ENCODE assay signal across 14 cellular contexts in the genomic region with DNA sequence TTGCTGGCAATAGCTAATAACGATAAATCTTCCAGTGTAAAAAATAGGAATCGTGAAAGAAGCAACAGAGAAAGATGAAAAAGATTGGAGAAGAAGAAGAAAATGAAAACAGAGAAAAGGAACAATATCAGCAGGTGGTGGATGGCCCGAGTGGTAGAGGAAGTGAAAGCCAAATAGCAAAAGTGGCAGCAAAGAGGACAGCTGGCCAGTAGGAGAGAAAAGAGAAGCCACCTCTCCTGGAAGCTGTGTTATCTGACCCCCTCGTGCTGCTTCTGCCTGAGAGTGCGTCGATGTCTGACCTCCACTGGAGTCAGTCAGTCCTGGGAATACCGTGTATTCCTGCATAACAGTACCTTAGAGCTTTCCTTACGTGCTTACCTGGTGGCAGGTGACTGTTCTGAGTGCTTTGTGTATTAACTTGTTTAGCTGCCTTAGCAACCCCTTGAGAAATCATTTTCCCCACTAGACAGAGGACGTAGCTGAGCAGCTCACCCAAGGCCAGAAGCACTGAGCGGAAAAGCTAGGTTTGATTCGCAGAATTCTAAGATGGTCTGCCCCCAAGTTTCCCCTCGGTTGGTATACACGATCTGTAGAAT.
DNase-seq lines count a peak whose midpoint lies in the region; ATAC-seq and TF ChIP-seq lines count a peak whose summit lies in the region.
"Had no signal": no experiment of that assay in that cellular context is flagged by ENCODE, and none has a peak within 500 bp of the region (broad histone marks: within the 10 kb centered on the region; RNA-seq: fewer than 3 reads in every experiment).

No MANE protein-coding gene starts in this region.

- peak overlapping the region in 4 of 7 donors; percentile 5 to 83 (median 54) for H3K27ac Mint-ChIP-seq in CD14-positive monocyte
- no peak overlapping the region for H3K27ac Mint-ChIP-seq in stimulated activated effector memory CD8-positive, alpha-beta T cell treated with anti-CD3 and anti-CD28 coated beads, Interleukin-12 subunit alpha, Interleukin-12 subunit beta, amount 100 ng/mL, for 72 hours
- no peak overlapping the region for H3K27ac Mint-ChIP-seq in activated CD8-positive, alpha-beta T cell treated with anti-CD3 and anti-CD28 coated beads for 36 hours
- no peak overlapping the region for H3K27ac Mint-ChIP-seq in activated CD4-positive, alpha-beta T cell treated with anti-CD3 and anti-CD28 coated beads for 36 hours
- H3K27ac Mint-ChIP-seq: activated naive CD4-positive, alpha-beta T cell treated with anti-CD3 and anti-CD28 coated beads for 36 hours; naive thymus-derived CD4-positive, alpha-beta T cell had no signal

- CTCF ChIA-PET in activated CD8-positive, alpha-beta T cell treated with anti-CD3 and anti-CD28 coated beads for 36 hours (lab: Charles Lee) = interaction anchor here (0.8 to 1.4 kb wide), 5 partner anchors 16 to 126 kb away, joined by 3 to 7 read pairs (median 3); no protein-coding TSS in a partner anchor
- CTCF ChIA-PET in activated CD4-positive, alpha-beta T cell treated with anti-CD3 and anti-CD28 coated beads for 36 hours (lab: Charles Lee) = interaction anchor here (1.4 to 1.7 kb wide), 2 partner anchors 14 to 25 kb away, joined by 3 to 5 read pairs; no protein-coding TSS in a partner anchor

- H3K9me3 Mint-ChIP-seq in CD14-positive monocyte = peaks cover 0 to 2% (median 0%) of the 10 kb centered on the region in 7 donors
- no peaks in the 10 kb centered on the region for H3K9me3 Mint-ChIP-seq in stimulated activated effector memory CD8-positive, alpha-beta T cell treated with anti-CD3 and anti-CD28 coated beads, Interleukin-12 subunit alpha, Interleukin-12 subunit beta, amount 100 ng/mL, for 72 hours
- H3K9me3 Mint-ChIP-seq in activated CD8-positive, alpha-beta T cell treated with anti-CD3 and anti-CD28 coated beads for 36 hours = no peaks in the 10 kb centered on the region
- no peaks in the 10 kb centered on the region for H3K9me3 Mint-ChIP-seq in activated CD4-positive, alpha-beta T cell treated with anti-CD3 and anti-CD28 coated beads for 36 hours (ENCODE audit: low read depth)
- H3K9me3 Mint-ChIP-seq: activated naive CD4-positive, alpha-beta T cell treated with anti-CD3 and anti-CD28 coated beads for 36 hours had no signal

- no peak overlapping the region for H3K4me3 ChIP-seq in dorsolateral prefrontal cortex
- H3K4me3 ChIP-seq: BLaER1, heart left ventricle, testis had no signal

- peak overlapping the region in 55 of 59 donors; percentile 39 to 98 (median 88) for H3K27ac ChIP-seq in dorsolateral prefrontal cortex
- H3K27ac ChIP-seq: BLaER1, testis had no signal

- H3K36me3 Mint-ChIP-seq in CD14-positive monocyte = peaks cover 7 to 8% of the 10 kb centered on the region in 2 donors
- H3K36me3 Mint-ChIP-seq in stimulated activated effector memory CD8-positive, alpha-beta T cell treated with anti-CD3 and anti-CD28 coated beads, Interleukin-12 subunit alpha, Interleukin-12 subunit beta, amount 100 ng/mL, for 72 hours = no peaks in the 10 kb centered on the region
- H3K36me3 Mint-ChIP-seq in activated CD8-positive, alpha-beta T cell treated with anti-CD3 and anti-CD28 coated beads for 36 hours (ENCODE audit: low read depth) = no peaks in the 10 kb centered on the region
- H3K36me3 Mint-ChIP-seq in activated CD4-positive, alpha-beta T cell treated with anti-CD3 and anti-CD28 coated beads for 36 hours (ENCODE audit: low read depth) = no peaks in the 10 kb centered on the region

- POLR2A ChIA-PET in activated CD8-positive, alpha-beta T cell treated with anti-CD3 and anti-CD28 coated beads for 36 hours (lab: Charles Lee) = interaction anchor here (1.1 kb wide), 1 partner anchor 88 kb away, joined by 3 read pairs; no protein-coding TSS in a partner anchor
- POLR2A ChIA-PET in activated CD4-positive, alpha-beta T cell treated with anti-CD3 and anti-CD28 coated beads for 36 hours (lab: Charles Lee) = no interaction called here

- no peaks in the 10 kb centered on the region for H3K27me3 ChIP-seq in dorsolateral prefrontal cortex
- H3K27me3 ChIP-seq: BLaER1, heart left ventricle, testis had no signal

- intact Hi-C loops in CD14-positive monocyte (cut with micrococcal nuclease) = loop anchor here in 1 of 2 donors (10.0 kb wide), 1 partner anchor 88 kb away; the partner anchor contains the start of gene CHN2
- intact Hi-C loops in dorsolateral prefrontal cortex (cut with DNase I) = loop anchor here in 1 of 2 donors (5.0 kb wide), 1 partner anchor 34 kb away; no protein-coding TSS in a partner anchor
- intact Hi-C loops in activated CD8-positive, alpha-beta T cell treated with anti-CD3 and anti-CD28 coated beads for 36 hours (cut with micrococcal nuclease) = no loop called here
- intact Hi-C loops in activated CD4-positive, alpha-beta T cell treated with anti-CD3 and anti-CD28 coated beads for 36 hours (cut with DNase I, micrococcal nuclease) = no loop called here

- TF ChIP-seq CTCF in CD14-positive monocyte (IDR thresholded peaks at IDR 0.05) = no peak
- peak in 2 of 56 donors; percentile 5 to 11 for TF ChIP-seq CTCF in dorsolateral prefrontal cortex (IDR thresholded peaks at IDR 0.05 in 54 of 56, conservative IDR thresholded peaks at IDR 0.05 in 2 of 56; ENCODE audit: low read depth in 1 of 56, partially characterized antibody in 56 of 56)
- no peak for TF ChIP-seq CTCF in activated CD8-positive, alpha-beta T cell treated with anti-CD3 and anti-CD28 coated beads for 36 hours (IDR thresholded peaks at IDR 0.05)

- H3K27me3 Mint-ChIP-seq in CD14-positive monocyte (ENCODE audit: low read depth in 3 of 3) = peaks cover 0 to 3% (median 2%) of the 10 kb centered on the region in 3 donors
- peaks cover 3% of the 10 kb centered on the region for H3K27me3 Mint-ChIP-seq in activated CD8-positive, alpha-beta T cell treated with anti-CD3 and anti-CD28 coated beads for 36 hours
- H3K27me3 Mint-ChIP-seq in activated CD4-positive, alpha-beta T cell treated with anti-CD3 and anti-CD28 coated beads for 36 hours = peaks cover 22% of the 10 kb centered on the region

- H3K4me3 Mint-ChIP-seq in CD14-positive monocyte = no peak overlapping the region
- H3K4me3 Mint-ChIP-seq in stimulated activated effector memory CD8-positive, alpha-beta T cell treated with anti-CD3 and anti-CD28 coated beads, Interleukin-12 subunit alpha, Interleukin-12 subunit beta, amount 100 ng/mL, for 72 hours = no peak overlapping the region
- no peak overlapping the region for H3K4me3 Mint-ChIP-seq in activated CD8-positive, alpha-beta T cell treated with anti-CD3 and anti-CD28 coated beads for 36 hours
- H3K4me3 Mint-ChIP-seq in activated CD4-positive, alpha-beta T cell treated with anti-CD3 and anti-CD28 coated beads for 36 hours = no peak overlapping the region
- H3K4me3 Mint-ChIP-seq: activated naive CD4-positive, alpha-beta T cell treated with anti-CD3 and anti-CD28 coated beads for 36 hours; naive thymus-derived CD4-positive, alpha-beta T cell had no signal

- peaks cover 35% of the 10 kb centered on the region for H3K4me1 Mint-ChIP-seq in CD14-positive monocyte
- H3K4me1 Mint-ChIP-seq in stimulated activated effector memory CD8-positive, alpha-beta T cell treated with anti-CD3 and anti-CD28 coated beads, Interleukin-12 subunit alpha, Interleukin-12 subunit beta, amount 100 ng/mL, for 72 hours = peaks cover 35% of the 10 kb centered on the region
- peaks cover 32% of the 10 kb centered on the region for H3K4me1 Mint-ChIP-seq in activated CD8-positive, alpha-beta T cell treated with anti-CD3 and anti-CD28 coated beads for 36 hours (ENCODE audit: low read depth)
- H3K4me1 Mint-ChIP-seq in activated CD4-positive, alpha-beta T cell treated with anti-CD3 and anti-CD28 coated beads for 36 hours = peaks cover 17% of the 10 kb centered on the region

- DNase-seq in CD14-positive monocyte (ENCODE audit: low spot score) (no peak), NCI-H69 (lab: John Stamatoyannopoulos, UW) (peak; percentile 82), dorsolateral prefrontal cortex (no peak), activated gamma-delta T cell treated with Interleukin-2 at 50 U/mL for 16 hours (no peak)
- DNase-seq in stimulated activated effector memory CD8-positive, alpha-beta T cell treated with anti-CD3 and anti-CD28 coated beads, Interleukin-12 subunit alpha, Interleukin-12 subunit beta, amount 100 ng/mL, for 72 hours (ENCODE audit: low spot score in 2 of 2) = no peak
- no peak for DNase-seq in activated CD8-positive, alpha-beta T cell treated with anti-CD3 and anti-CD28 coated beads for 36 hours
- no peak for DNase-seq in activated CD4-positive, alpha-beta T cell treated with anti-CD3 and anti-CD28 coated beads for 36 hours
- DNase-seq: activated naive CD4-positive, alpha-beta T cell treated with anti-CD3 and anti-CD28 coated beads for 36 hours; dermis blood vessel endothelial cell; naive thymus-derived CD4-positive, alpha-beta T cell; testis had no signal

- peak; percentile 54 for ATAC-seq in HG03135 (IDR thresholded peaks at IDR 0.05; ENCODE audit: unreplicated experiment)
- ATAC-seq in stimulated activated effector memory CD8-positive, alpha-beta T cell treated with anti-CD3 and anti-CD28 coated beads, Interleukin-12 subunit alpha, Interleukin-12 subunit beta, amount 100 ng/mL, for 72 hours = no peak
- no peak for ATAC-seq in activated CD8-positive, alpha-beta T cell treated with anti-CD3 and anti-CD28 coated beads for 36 hours
- ATAC-seq in activated CD4-positive, alpha-beta T cell treated with anti-CD3 and anti-CD28 coated beads for 36 hours = no peak
- ATAC-seq: naive thymus-derived CD4-positive, alpha-beta T cell had no signal

Comparison
In these comparisons a context has a peak if more than half of its experiments do, and no peak if none do; other contexts are left out.
1. H3K27ac Mint-ChIP-seq: peak in CD14-positive monocyte (4 of 7); none in stimulated activated effector memory CD8-positive, alpha-beta T cell treated with anti-CD3 and anti-CD28 coated beads, Interleukin-12 subunit alpha, Interleukin-12 subunit beta, amount 100 ng/mL, for 72 hours (single experiment), activated CD8-positive, alpha-beta T cell treated with anti-CD3 and anti-CD28 coated beads for 36 hours (single experiment) and activated CD4-positive, alpha-beta T cell treated with anti-CD3 and anti-CD28 coated beads for 36 hours (single experiment).